In the genomic region with DNA sequence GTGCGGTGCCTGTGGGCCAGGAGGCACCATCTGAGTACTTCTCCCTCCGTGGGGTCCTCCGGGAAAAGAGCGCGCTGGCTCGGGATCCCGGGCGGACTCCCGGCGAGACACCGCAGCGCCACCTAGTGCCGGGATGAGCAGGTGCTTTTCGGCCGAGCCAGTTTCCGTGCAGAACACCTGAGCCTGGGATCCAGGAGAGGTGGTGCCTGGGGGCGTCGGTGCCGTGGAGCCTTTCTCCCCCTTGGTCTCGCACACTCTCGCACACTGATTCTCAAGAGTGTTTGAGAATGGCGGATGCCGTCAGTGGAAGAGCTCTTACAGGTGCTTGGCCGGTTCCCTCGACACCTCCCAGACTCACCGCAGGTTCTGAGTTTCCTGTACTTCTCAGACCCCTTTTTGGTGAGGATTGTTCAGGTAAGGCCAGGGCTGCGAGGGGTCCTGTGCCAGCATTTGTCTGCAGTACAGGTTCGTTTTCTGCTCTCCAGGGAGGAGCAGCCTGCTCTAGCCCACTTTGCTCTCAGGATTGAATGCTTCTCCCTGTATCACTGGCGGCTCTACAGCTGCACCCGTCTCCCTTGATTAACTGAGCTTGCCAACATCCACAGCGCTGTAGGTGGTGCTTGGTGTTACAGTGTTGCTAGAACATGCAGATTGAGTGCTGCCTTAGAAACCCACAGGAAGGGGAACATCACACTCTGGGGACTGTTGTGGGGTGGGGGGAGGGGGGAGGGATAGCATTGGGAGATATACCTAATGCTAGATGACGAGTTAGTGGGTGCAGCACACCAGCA, we compare ENCODE assay signal across 7 cellular contexts. TPM values are rescaled to one million over a fixed set of nuclear protein-coding genes. Genes with fewer than 3 reads are reported as not detected.
A peak's percentile ranks its signal among the peaks of the same experiment; 100 is the strongest.
DNase-seq lines count a peak whose midpoint lies in the region; ATAC-seq and TF ChIP-seq lines count a peak whose summit lies in the region.

No MANE protein-coding gene starts in this region.

- TF ChIP-seq CTCF in GM12864 (IDR thresholded peaks at IDR 0.05; ENCODE audit: low read depth, low read length, missing control alignments): peak; percentile 72
- TF ChIP-seq CTCF in osteocyte (IDR thresholded peaks at IDR 0.05): peak; percentile 82

- peak overlapping the region in 1 of 2 donors; percentile 39 for H3K4me3 Mint-ChIP-seq in activated T-cell treated with anti-CD3 and anti-CD28 coated beads, Interleukin-2, amount 50 U/mL, for 72 hours
- H3K4me3 Mint-ChIP-seq in osteocyte (ENCODE audit: unreplicated experiment): no peak overlapping the region

- no peaks in the 10 kb centered on the region for H3K9me3 Mint-ChIP-seq in activated T-cell treated with anti-CD3 and anti-CD28 coated beads, Interleukin-2, amount 50 U/mL, for 72 hours
- H3K9me3 Mint-ChIP-seq in osteocyte (ENCODE audit: unreplicated experiment): no peaks in the 10 kb centered on the region

- peaks cover 0 to 1% of the 10 kb centered on the region in 2 donors for H3K36me3 Mint-ChIP-seq in activated T-cell treated with anti-CD3 and anti-CD28 coated beads, Interleukin-2, amount 50 U/mL, for 72 hours (ENCODE audit: insufficient read depth in 2 of 2)
- peaks cover 11% of the 10 kb centered on the region for H3K36me3 Mint-ChIP-seq in osteocyte (ENCODE audit: unreplicated experiment)

- peaks cover 12% of the 10 kb centered on the region for H3K4me1 Mint-ChIP-seq in activated T-cell treated with anti-CD3 and anti-CD28 coated beads, Interleukin-2, amount 50 U/mL, for 72 hours (ENCODE audit: low read depth)
- peaks cover 1% of the 10 kb centered on the region for H3K4me1 Mint-ChIP-seq in osteocyte (ENCODE audit: unreplicated experiment)

- no peak overlapping the region for H3K4me3 ChIP-seq in GM12864 (ENCODE audit: low read depth, low read length)

- no peak for DNase-seq in GM12864 (ENCODE audit: low read depth)
- peak; percentile 70 for DNase-seq in NCI-H2171 treated with DMSO at 0.1 percent for 48 hours (lab: John Stamatoyannopoulos, UW)
- peak; percentile 50 for DNase-seq in activated T-cell treated with anti-CD3 and anti-CD28 coated beads, Interleukin-2, amount 50 U/mL, for 72 hours
- peak; percentile 73 for DNase-seq in germinal center (ENCODE audit: low spot score)
- DNase-seq in osteocyte (ENCODE audit: extremely low spot score, unreplicated experiment): peak; percentile 89
- DNase-seq in putamen (ENCODE audit: low spot score): no peak
- DNase-seq in KG1 (lab: John Stamatoyannopoulos, UW): no peak

- H3K27me3 Mint-ChIP-seq in activated T-cell treated with anti-CD3 and anti-CD28 coated beads, Interleukin-2, amount 50 U/mL, for 72 hours (ENCODE audit: low read depth): no peaks in the 10 kb centered on the region
- H3K27me3 Mint-ChIP-seq in osteocyte (ENCODE audit: unreplicated experiment): no peaks in the 10 kb centered on the region

- ATAC-seq in activated T-cell treated with anti-CD3 and anti-CD28 coated beads, Interleukin-2, amount 50 U/mL, for 72 hours (replicated peaks in 1 of 2): peak in 1 of 2 donors; percentile 28

- H3K27ac Mint-ChIP-seq in activated T-cell treated with anti-CD3 and anti-CD28 coated beads, Interleukin-2, amount 50 U/mL, for 72 hours: no peak overlapping the region
- no peak overlapping the region for H3K27ac Mint-ChIP-seq in osteocyte (ENCODE audit: unreplicated experiment)

RNA-seq across cellular contexts. Expression of gene TBCD, which starts 23.4 kb away (rescaled TPM):
- total RNA-seq in activated T-cell treated with anti-CD3 and anti-CD28 coated beads, Interleukin-2, amount 50 U/mL, for 72 hours: 100 to 1,000 TPM; 112 to 134 TPM
- total RNA-seq in osteocyte: 74.0 and 75.7 TPM in 2 replicates

RNA-seq across cellular contexts. Expression of gene FN3K, which starts 39.8 kb away (rescaled TPM):
- total RNA-seq in activated T-cell treated with anti-CD3 and anti-CD28 coated beads, Interleukin-2, amount 50 U/mL, for 72 hours: 1 to 10 TPM; 3.5 to 4.3 TPM
- total RNA-seq in osteocyte: 22.9 and 25.2 TPM in 2 replicates

RNA-seq across cellular contexts. Expression of gene FN3KRP, which starts 58.7 kb away (rescaled TPM):
- total RNA-seq in activated T-cell treated with anti-CD3 and anti-CD28 coated beads, Interleukin-2, amount 50 U/mL, for 72 hours: 10 to 100 TPM; 39.6 to 47.8 TPM
- total RNA-seq in osteocyte: 31.7 and 33.0 TPM in 2 replicates

Comparison
In these comparisons a context has a peak if more than half of its experiments do, and no peak if none do; other contexts are left out.
1. DNase-seq: peak in NCI-H2171 treated with DMSO at 0.1 percent for 48 hours (single experiment), activated T-cell treated with anti-CD3 and anti-CD28 coated beads, Interleukin-2, amount 50 U/mL, for 72 hours (2 of 2), germinal center (single experiment) and osteocyte (single experiment); none in GM12864 (single experiment), putamen (single experiment) and KG1 (single experiment).